10 cellular contexts compared by ENCODE assay signal in genomic region chr19:46221981-46222610, GRCh38. TPM values are rescaled to one million over a fixed set of nuclear protein-coding genes. Genes with fewer than 3 reads are reported as not detected.
DNase-seq lines count a peak whose midpoint lies in the region; ATAC-seq and TF ChIP-seq lines count a peak whose summit lies in the region.
"Had no signal": no experiment of that assay in that cellular context is flagged by ENCODE, and none has a peak within 500 bp of the region (broad histone marks: within the 10 kb centered on the region; RNA-seq: fewer than 3 reads in every experiment).

No MANE protein-coding gene starts in this region.

- POLR2A ChIA-PET in A673 (lab: Charles Lee; ENCODE audit: low non-redundant PET) = no interaction called here

- H3K4me3 Mint-ChIP-seq in activated naive CD4-positive, alpha-beta T cell treated with anti-CD3 and anti-CD28 coated beads, Interleukin-2, amount 10 ng/mL, durations not matched to agents 7 days and 5 days = no peak overlapping the region
- H3K4me3 Mint-ChIP-seq: T-helper 17 cell had no signal

- intact Hi-C loops in A673 (cut with micrococcal nuclease; ENCODE audit: unreplicated experiment) = no loop called here

- H3K27ac ChIP-seq in A673 (ENCODE audit: low read depth, low read length, poor library complexity, severe bottlenecking) = no peak overlapping the region
- H3K27ac ChIP-seq: ascending aorta had no signal

- no peaks in the 10 kb centered on the region for H3K4me1 ChIP-seq in A673 (ENCODE audit: insufficient read depth, low read length, poor library complexity, severe bottlenecking)

- TF ChIP-seq CTCF in A673 (conservative IDR thresholded peaks at IDR 0.05; ENCODE audit: low read depth, low read length) = no peak

- H3K36me3 ChIP-seq in A673 (ENCODE audit: insufficient read depth, low read length, poor library complexity, severe bottlenecking) = no peaks in the 10 kb centered on the region
- H3K36me3 ChIP-seq: ascending aorta had no signal

- ATAC-seq in GM18867 (IDR thresholded peaks at IDR 0.05; ENCODE audit: unreplicated experiment) = no peak
- ATAC-seq: T-helper 17 cell had no signal

- no peaks in the 10 kb centered on the region for H3K36me3 Mint-ChIP-seq in activated naive CD4-positive, alpha-beta T cell treated with anti-CD3 and anti-CD28 coated beads, Interleukin-2, amount 10 ng/mL, durations not matched to agents 7 days and 5 days

- H3K27ac Mint-ChIP-seq in activated naive CD4-positive, alpha-beta T cell treated with anti-CD3 and anti-CD28 coated beads, Interleukin-2, amount 10 ng/mL, durations not matched to agents 7 days and 5 days = no peak overlapping the region
- H3K27ac Mint-ChIP-seq: T-helper 17 cell had no signal

- H3K4me3 ChIP-seq in A673 (ENCODE audit: low read depth, low read length, poor library complexity, severe bottlenecking) = no peak overlapping the region

- peak; percentile 34 for DNase-seq in A673 (ENCODE audit: low spot score)
- peak; percentile 67 for DNase-seq in LHCN-M2 (ENCODE audit: low read depth)
- peak; percentile 30 to 50 for DNase-seq in T47D (ENCODE audit: low read depth in 1 of 2, low spot score in 1 of 2)
- peak; percentile 43 for DNase-seq in left kidney (ENCODE audit: low read depth, low spot score)
- DNase-seq in activated naive CD4-positive, alpha-beta T cell treated with anti-CD3 and anti-CD28 coated beads, Interleukin-2, amount 10 ng/mL, durations not matched to agents 7 days and 5 days = no peak
- no peak for DNase-seq in germinal center (ENCODE audit: low spot score)
- DNase-seq in DMS114 treated with DMSO at 0.1 percent for 48 hours (lab: John Stamatoyannopoulos, UW; ENCODE audit: unreplicated experiment) = no peak
- DNase-seq: T-helper 17 cell had no signal

- no peaks in the 10 kb centered on the region for H3K9me3 ChIP-seq in A673 (ENCODE audit: low read depth, low read length, poor library complexity, severe bottlenecking)
- H3K9me3 ChIP-seq: ascending aorta had no signal

- in situ Hi-C loops in T47D (cut with HindIII; ENCODE audit: low pct_unique_long_range_greater_than_20kb, low sequenced_read_pairs) = no loop called here

- CTCF ChIA-PET in A673 (lab: Charles Lee) = interaction anchor here (0.6 kb wide), 1 partner anchor 350 kb away, joined by 3 read pairs; no protein-coding TSS in a partner anchor
- CTCF ChIA-PET in activated naive CD4-positive, alpha-beta T cell treated with anti-CD3 and anti-CD28 coated beads, Interleukin-2, amount 10 ng/mL, durations not matched to agents 7 days and 5 days (lab: Charles Lee) = no interaction called here

- peaks cover 8% of the 10 kb centered on the region for H3K4me1 Mint-ChIP-seq in activated naive CD4-positive, alpha-beta T cell treated with anti-CD3 and anti-CD28 coated beads, Interleukin-2, amount 10 ng/mL, durations not matched to agents 7 days and 5 days

- H3K27me3 ChIP-seq in A673 (replicated peaks; ENCODE audit: insufficient read depth, low read depth, low read length, poor library complexity) = peaks cover 40% of the 10 kb centered on the region
- H3K27me3 ChIP-seq: ascending aorta had no signal

- no peaks in the 10 kb centered on the region for H3K9me3 Mint-ChIP-seq in activated naive CD4-positive, alpha-beta T cell treated with anti-CD3 and anti-CD28 coated beads, Interleukin-2, amount 10 ng/mL, durations not matched to agents 7 days and 5 days

- H3K27me3 Mint-ChIP-seq in activated naive CD4-positive, alpha-beta T cell treated with anti-CD3 and anti-CD28 coated beads, Interleukin-2, amount 10 ng/mL, durations not matched to agents 7 days and 5 days = peaks cover 26% of the 10 kb centered on the region

- no TSS peak for BruUV-seq in A673 (replicated peaks; lab: Mats Ljungman, UMichigan)

RNA-seq across cellular contexts. Expression of gene IGFL1, which starts 7.4 kb away (rescaled TPM):
- not detected in 2 replicates for total RNA-seq in A673 (2021)
- total RNA-seq in LHCN-M2 (2014; rRNA removed) = not detected in 2 replicates
- not detected for polyA plus RNA-seq in LHCN-M2 (2012)
- total RNA-seq: ascending aorta, T-helper 17 cell had no signal

Comparison
In these comparisons a context has a peak if more than half of its experiments do, and no peak if none do; other contexts are left out.
1. DNase-seq: peak in A673 (single experiment), LHCN-M2 (single experiment), T47D (2 of 2) and left kidney (single experiment); none in activated naive CD4-positive, alpha-beta T cell treated with anti-CD3 and anti-CD28 coated beads, Interleukin-2, amount 10 ng/mL, durations not matched to agents 7 days and 5 days (single experiment), germinal center (single experiment) and DMS114 treated with DMSO at 0.1 percent for 48 hours (single experiment).